In the genomic region with DNA sequence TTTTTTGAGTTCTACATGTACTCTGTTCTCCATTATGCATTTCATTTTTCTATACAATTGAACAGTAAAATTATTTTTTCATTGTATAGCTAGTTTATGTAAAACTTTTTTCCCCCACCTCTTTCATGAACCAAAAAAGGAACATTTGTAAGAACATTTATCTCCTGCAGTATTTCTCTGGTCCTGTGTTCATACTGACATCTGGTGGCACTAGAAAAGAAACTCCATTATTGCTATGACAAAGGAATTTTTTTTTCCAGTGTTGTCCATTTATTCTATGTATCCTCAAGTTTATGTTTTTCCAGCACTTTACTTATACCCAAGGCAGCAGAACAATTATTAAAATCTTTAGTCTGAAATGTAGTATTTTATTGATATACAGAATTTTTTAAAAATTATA, we compare ENCODE assay signal across 8 cellular contexts. TPM values are rescaled to one million over a fixed set of nuclear protein-coding genes. Genes with fewer than 3 reads are reported as not detected.
DNase-seq lines count a peak whose midpoint lies in the region; ATAC-seq and TF ChIP-seq lines count a peak whose summit lies in the region.

No MANE protein-coding gene starts in this region.

- peak; percentile 30 to 50 (median 46) for TF ChIP-seq CTCF in right lobe of liver (IDR thresholded peaks at IDR 0.05)
- TF ChIP-seq CTCF in omental fat pad (IDR thresholded peaks at IDR 0.05): no peak

- H3K36me3 ChIP-seq in adipocyte (ENCODE audit: control insufficient read depth, insufficient read depth, low read length, severe bottlenecking): no peaks in the 10 kb centered on the region
- no peaks in the 10 kb centered on the region for H3K36me3 ChIP-seq in right lobe of liver

- ATAC-seq in right lobe of liver (peak in 3 of 4 donors; percentile 36 to 72 (median 55)), omental fat pad (ENCODE audit: low FRiP score) (no peak), HG03175 (IDR thresholded peaks at IDR 0.05; ENCODE audit: unreplicated experiment) (no peak)

- DNase-seq in DMS 273 treated with DMSO at 0.1 percent for 48 hours (lab: John Stamatoyannopoulos, UW): peak; percentile 14
- peak; percentile 58 to 62 for DNase-seq in Kasumi-1 (lab: John Stamatoyannopoulos, UW)
- peak; percentile 76 for DNase-seq in adipocyte (ENCODE audit: low read depth)
- DNase-seq in right lobe of liver: no peak
- DNase-seq in omental fat pad (ENCODE audit: low spot score): no peak
- no peak for DNase-seq in stimulated activated CD4-positive, alpha-beta T cell treated with anti-CD3 and anti-CD28 coated beads, Interleukin-4, amount 100 ng/mL, for 24 hours
- no peak for DNase-seq in activated naive CD4-positive, alpha-beta T cell treated with anti-CD3 and anti-CD28 coated beads, Interleukin-2, amount 50 U/mL, for 16 hours

- TF ChIP-seq POLR2A in right lobe of liver (IDR thresholded peaks at IDR 0.05): no peak

- peak overlapping the region; percentile 69 for H3K9ac ChIP-seq in adipocyte (ENCODE audit: low read length)

- H3K4me1 ChIP-seq in adipocyte (ENCODE audit: control insufficient read depth, insufficient read depth, low read length): peaks cover 43% of the 10 kb centered on the region
- H3K4me1 ChIP-seq in right lobe of liver: peaks cover 0 to 10% (median 0%) of the 10 kb centered on the region in 4 donors

- H3K27me3 ChIP-seq in adipocyte (replicated peaks; ENCODE audit: control insufficient read depth, insufficient read depth, low read length) (no peaks in the 10 kb centered on the region), right lobe of liver (no peaks in the 10 kb centered on the region)

- H3K9me3 ChIP-seq in adipocyte (ENCODE audit: control insufficient read depth, low read length) (no peaks in the 10 kb centered on the region), right lobe of liver (no peaks in the 10 kb centered on the region)

- intact Hi-C loops in right lobe of liver (cut with DNase I): no loop called here

- no peak overlapping the region for H3K27ac ChIP-seq in right lobe of liver

- H3K4me3 ChIP-seq in adipocyte (ENCODE audit: low read length) (peak overlapping the region; percentile 71), right lobe of liver (no peak overlapping the region)

RNA-seq across cellular contexts. Expression of a gene that starts 27.4 kb away (rescaled TPM):
- total RNA-seq in right lobe of liver: 1 to 10 TPM; 1.2 to 4.3 (median 2.5) TPM
- total RNA-seq in omental fat pad: 1 to 10 TPM; 3.2 to 7.2 (median 4.5) TPM

RNA-seq across cellular contexts. Expression of a gene that starts 46.6 kb away (rescaled TPM):
- total RNA-seq in right lobe of liver (1 to 10 TPM; 3.6 to 8.4 (median 5.3) TPM), omental fat pad (10 to 100 TPM in 3 of 4 donors, 1 to 10 TPM in 1; 7.0 to 24.9 (median 12.0) TPM)

RNA-seq across cellular contexts. Expression of a gene that starts 46.7 kb away (rescaled TPM):
- 10 to 100 TPM; 18.0 to 40.0 (median 22.1) TPM for total RNA-seq in right lobe of liver
- 10 to 100 TPM; 42.9 to 76.1 (median 48.5) TPM for total RNA-seq in omental fat pad

Comparison
In these comparisons a context has a peak if more than half of its experiments do, and no peak if none do; other contexts are left out.
1. DNase-seq: peak in DMS 273 treated with DMSO at 0.1 percent for 48 hours (single experiment), Kasumi-1 (2 of 2) and adipocyte (single experiment); none in right lobe of liver (0 of 3), omental fat pad (single experiment), stimulated activated CD4-positive, alpha-beta T cell treated with anti-CD3 and anti-CD28 coated beads, Interleukin-4, amount 100 ng/mL, for 24 hours (single experiment) and activated naive CD4-positive, alpha-beta T cell treated with anti-CD3 and anti-CD28 coated beads, Interleukin-2, amount 50 U/mL, for 16 hours (single experiment).
2. ATAC-seq: peak in right lobe of liver (3 of 4); none in omental fat pad (single experiment) and HG03175 (single experiment).
3. CTCF ChIP-seq: peak in right lobe of liver (4 of 4); none in omental fat pad (0 of 3).